ENCODE assay signal across 26 cellular contexts in genomic region chr4:75834772-75835154, GRCh38.
"Had no signal": no experiment of that assay in that cellular context is flagged by ENCODE, and none has a peak within 500 bp of the region (broad histone marks: within the 10 kb centered on the region; RNA-seq: fewer than 3 reads in every experiment).

No MANE protein-coding gene starts in this region.

- ATAC-seq: naive thymus-derived CD8-positive, alpha-beta T cell; pancreas; upper lobe of right lung had no signal

- H3K27me3 ChIP-seq: adrenal gland, ascending aorta, dorsolateral prefrontal cortex, pancreas, right atrium auricular region, spleen, suprapubic skin, tibial artery, upper lobe of right lung had no signal

- DNase-seq: activated CD4-positive, alpha-beta T cell treated with anti-CD3 and anti-CD28 coated beads for 4 hours; activated CD4-positive, alpha-beta T cell treated with anti-CD3 and anti-CD28 coated beads, Interleukin-2, amount 50 U/mL, for 48 hours; activated CD8-positive, alpha-beta memory T cell treated with anti-CD3 and anti-CD28 coated beads for 24 hours; activated effector memory CD4-positive, alpha-beta T cell treated with Interleukin-2 at 50 U/mL for 16 hours; activated naive CD4-positive, alpha-beta T cell treated with Interleukin-2 at 50 U/mL for 16 hours; adrenal gland; dorsolateral prefrontal cortex; effector memory CD4-positive, alpha-beta T cell; head of caudate nucleus; hippocampal formation; kidney; midbrain; naive thymus-derived CD8-positive, alpha-beta T cell; nucleus accumbens; pancreas; spleen; stimulated activated naive CD4-positive, alpha-beta T cell; tibial artery; upper lobe of right lung had no signal

- H3K36me3 ChIP-seq: adrenal gland, ascending aorta, pancreas, prostate gland, right atrium auricular region, spleen, suprapubic skin, tibial artery, upper lobe of right lung had no signal

- H3K9me3 ChIP-seq: adrenal gland, ascending aorta, pancreas, prostate gland, right atrium auricular region, suprapubic skin, tibial artery, upper lobe of right lung had no signal

- H3K4me1 ChIP-seq: adrenal gland, ascending aorta, pancreas, prostate gland, spleen, suprapubic skin, tibial artery, upper lobe of right lung had no signal

- H3K4me3 ChIP-seq: adrenal gland, ascending aorta, coronary artery, dorsolateral prefrontal cortex, pancreas, prostate gland, right atrium auricular region, spleen, suprapubic skin, tibial artery, upper lobe of right lung had no signal

- FAIRE-seq: kidney, pancreas, TTC549 had no signal

- H3K27ac ChIP-seq: adrenal gland, ascending aorta, coronary artery, dorsolateral prefrontal cortex, pancreas, prostate gland, right atrium auricular region, spleen, suprapubic skin, tibial artery, upper lobe of right lung, VCaP had no signal
